Comparison of ENCODE assay signal across 22 cellular contexts in the genomic region with DNA sequence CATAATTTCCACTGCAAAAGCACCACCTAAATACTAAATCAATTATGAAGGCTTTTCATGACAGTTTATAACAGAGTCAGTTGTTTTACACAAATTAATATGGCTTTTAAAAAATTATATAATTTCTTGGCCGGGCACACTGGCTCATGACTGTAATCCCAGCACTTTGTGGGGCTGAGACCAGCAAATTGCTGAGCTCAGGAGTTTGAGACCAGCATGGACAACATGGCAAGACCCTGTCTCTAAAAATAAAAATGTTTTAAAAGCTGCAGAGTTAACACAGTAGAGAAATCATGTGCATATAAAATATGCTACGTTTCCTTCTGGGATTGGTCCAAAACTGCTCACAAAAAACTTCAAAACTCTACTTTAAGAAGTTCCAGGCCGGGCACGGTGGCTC.
"Had no signal": no experiment of that assay in that cellular context is flagged by ENCODE, and none has a peak within 500 bp of the region (broad histone marks: within the 10 kb centered on the region; RNA-seq: fewer than 3 reads in every experiment).

No MANE protein-coding gene starts in this region.

- H3K27me3 ChIP-seq: dorsolateral prefrontal cortex, esophagus muscularis mucosa, gastrocnemius medialis, left lung had no signal

- H3K9me3 ChIP-seq: esophagus muscularis mucosa, gastrocnemius medialis, heart right ventricle, left lung, lower lobe of right lung, mucosa of descending colon had no signal

- FAIRE-seq: colon, endothelial cell of umbilical vein, islet of Langerhans, keratinocyte had no signal

- DNase-seq: dorsolateral prefrontal cortex; effector CD4-positive, alpha-beta T cell; effector memory CD4-positive, alpha-beta T cell; foreskin melanocyte; gastrocnemius medialis; glutamatergic neuron; head of caudate nucleus; heart right ventricle; hippocampal formation; left cardiac atrium; left lung; left ventricle myocardium superior; lower lobe of right lung; mesenchymal stem cell; mucosa of descending colon; naive B cell had no signal

- H3K4me1 ChIP-seq: esophagus muscularis mucosa, gastrocnemius medialis, lower lobe of right lung had no signal

- H3K4me3 ChIP-seq: coronary artery, dorsolateral prefrontal cortex, esophagus muscularis mucosa, gastrocnemius medialis, heart right ventricle, left lung, lower lobe of right lung, mucosa of descending colon had no signal

- ATAC-seq: gastrocnemius medialis, heart right ventricle, left cardiac atrium, left lung, left ventricle myocardium superior, lower lobe of right lung, mucosa of descending colon had no signal

- H3K27ac ChIP-seq: coronary artery, dorsolateral prefrontal cortex, esophagus muscularis mucosa, gastrocnemius medialis, heart right ventricle, left lung, lower lobe of right lung had no signal

- H3K36me3 ChIP-seq: esophagus muscularis mucosa, gastrocnemius medialis, heart right ventricle, left lung, lower lobe of right lung had no signal
